ENCODE assay signal across 9 cellular contexts in genomic region chr4:41360911-41361830, GRCh38.
DNase-seq lines count a peak whose midpoint lies in the region; ATAC-seq and TF ChIP-seq lines count a peak whose summit lies in the region.
"Had no signal": no experiment of that assay in that cellular context is flagged by ENCODE, and none has a peak within 500 bp of the region (broad histone marks: within the 10 kb centered on the region; RNA-seq: fewer than 3 reads in every experiment).

No MANE protein-coding gene starts in this region.

- H3K9me3 ChIP-seq in right atrium auricular region = no peaks in the 10 kb centered on the region

- DNase-seq in ACHN (peak; percentile 32), activated B cell treated with CpG ODN at 0.5 μM for 24 hours (no peak), right atrium auricular region (ENCODE audit: low spot score) (peak; percentile 75), progenitor cell of endocrine pancreas (ENCODE audit: low spot score, unreplicated experiment) (peak; percentile 25)

- POLR2A ChIA-PET in activated B cell treated with CpG ODN at 0.5 μM for 24 hours (lab: Charles Lee) = no interaction called here

- peak overlapping the region; percentile 92 to 93 for H3K4me3 ChIP-seq in right atrium auricular region

- no peak for TF ChIP-seq POLR2A in GM18505 (IDR thresholded peaks at IDR 0.05; ENCODE audit: borderline replicate concordance, extremely low read depth, insufficient read depth, insufficient read length)

- no peak for TF ChIP-seq CTCF in activated B cell treated with CpG ODN at 0.5 μM for 24 hours (IDR thresholded peaks at IDR 0.05)
- no peak for TF ChIP-seq CTCF in right atrium auricular region (IDR thresholded peaks at IDR 0.05)
- TF ChIP-seq CTCF in progenitor cell of endocrine pancreas (IDR thresholded peaks at IDR 0.05; ENCODE audit: unreplicated experiment) = no peak

- peaks cover 53% of the 10 kb centered on the region for H3K27me3 Mint-ChIP-seq in activated B cell treated with CpG ODN at 0.5 μM for 24 hours
- peaks cover 51% of the 10 kb centered on the region for H3K27me3 Mint-ChIP-seq in progenitor cell of endocrine pancreas

- intact Hi-C loops in activated B cell treated with CpG ODN at 0.5 μM for 24 hours (cut with micrococcal nuclease) = no loop called here

- H3K4me1 ChIP-seq in right atrium auricular region = peaks cover 0 to 48% of the 10 kb centered on the region in 2 donors

- H3K27me3 ChIP-seq in right atrium auricular region = no peaks in the 10 kb centered on the region

- peak overlapping the region; percentile 11 for H3K4me3 Mint-ChIP-seq in activated B cell treated with CpG ODN at 0.5 μM for 24 hours
- peak overlapping the region; percentile 78 for H3K4me3 Mint-ChIP-seq in progenitor cell of endocrine pancreas (ENCODE audit: low read depth)

- peak overlapping the region; percentile 87 to 90 for H3K27ac ChIP-seq in right atrium auricular region
- H3K27ac ChIP-seq: epithelial cell of prostate had no signal

- H3K4me1 Mint-ChIP-seq in activated B cell treated with CpG ODN at 0.5 μM for 24 hours (peaks cover 7% of the 10 kb centered on the region), progenitor cell of endocrine pancreas (ENCODE audit: low read depth) (peaks cover 13% of the 10 kb centered on the region)

- no peaks in the 10 kb centered on the region for H3K36me3 ChIP-seq in right atrium auricular region

- in situ Hi-C loops in ACHN (cut with HindIII; ENCODE audit: low pct_ligation_motif_present, low pct_unique_long_range_greater_than_20kb, low sequenced_read_pairs) = no loop called here

- ATAC-seq in HG03354 (IDR thresholded peaks at IDR 0.05; ENCODE audit: poor library complexity, severe bottlenecking, unreplicated experiment) (peak; percentile 18), activated B cell treated with CpG ODN at 0.5 μM for 24 hours (ENCODE audit: low read depth) (no peak), GM21619 (IDR thresholded peaks at IDR 0.05; ENCODE audit: unreplicated experiment) (no peak), GM18505 (IDR thresholded peaks at IDR 0.05; ENCODE audit: unreplicated experiment) (no peak), HG02884 (IDR thresholded peaks at IDR 0.05; ENCODE audit: unreplicated experiment) (no peak)

- no peaks in the 10 kb centered on the region for H3K36me3 Mint-ChIP-seq in activated B cell treated with CpG ODN at 0.5 μM for 24 hours (ENCODE audit: low read depth)
- H3K36me3 Mint-ChIP-seq in progenitor cell of endocrine pancreas (ENCODE audit: insufficient read depth) = no peaks in the 10 kb centered on the region

- CTCF ChIA-PET in activated B cell treated with CpG ODN at 0.5 μM for 24 hours (lab: Charles Lee) = no interaction called here

- H3K27ac Mint-ChIP-seq in activated B cell treated with CpG ODN at 0.5 μM for 24 hours = no peak overlapping the region
- H3K27ac Mint-ChIP-seq in progenitor cell of endocrine pancreas = peak overlapping the region; percentile 38

- H3K9me3 Mint-ChIP-seq in activated B cell treated with CpG ODN at 0.5 μM for 24 hours (no peaks in the 10 kb centered on the region), progenitor cell of endocrine pancreas (ENCODE audit: low read depth) (no peaks in the 10 kb centered on the region)
